Comparison of ENCODE assay signal across 25 cellular contexts in the genomic region with DNA sequence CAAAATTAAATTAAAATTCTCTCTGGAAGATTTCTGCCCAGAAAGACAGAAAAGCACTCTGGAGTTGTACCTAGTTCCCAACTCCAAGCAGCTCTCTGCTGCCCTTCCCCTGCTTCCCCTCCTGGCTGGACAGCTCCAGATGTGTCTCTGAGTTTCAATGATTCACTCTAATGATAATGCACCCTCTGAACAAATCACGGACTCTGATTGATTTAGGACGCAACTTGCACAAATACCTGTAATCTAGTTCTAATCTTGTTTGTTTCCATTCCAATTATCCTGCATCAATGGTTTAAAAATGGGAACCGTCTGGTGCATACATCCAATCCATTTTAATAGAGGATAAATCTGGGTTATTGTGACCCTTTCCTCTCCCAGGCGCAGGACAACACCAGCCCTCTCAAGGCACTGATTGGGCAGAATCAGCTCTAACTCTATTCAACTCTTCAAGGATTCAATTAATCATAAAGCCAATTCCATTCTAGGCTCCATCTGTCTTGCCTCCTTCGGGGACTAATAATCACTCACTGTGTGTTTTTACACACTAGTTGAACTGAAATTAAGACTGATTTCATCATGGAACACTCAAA.
A peak's percentile ranks its signal among the peaks of the same experiment; 100 is the strongest.
DNase-seq lines count a peak whose midpoint lies in the region; ATAC-seq and TF ChIP-seq lines count a peak whose summit lies in the region.
"Had no signal": no experiment of that assay in that cellular context is flagged by ENCODE, and none has a peak within 500 bp of the region (broad histone marks: within the 10 kb centered on the region; RNA-seq: fewer than 3 reads in every experiment).

No MANE protein-coding gene starts in this region.

- TF ChIP-seq RAD21 in SK-N-SH (IDR thresholded peaks at IDR 0.05; ENCODE audit: low read length) = no peak

- H2BK12ac ChIP-seq in mesenchymal stem cell (ENCODE audit: low read length in 2 of 2) = no peak overlapping the region

- H3K4me2 ChIP-seq in SK-N-SH (no peak overlapping the region), mesenchymal stem cell (ENCODE audit: low read length, poor library complexity, severe bottlenecking) (no peak overlapping the region)

- 65% methylated on average over 5 of the region's 5 CpGs for WGBS in SK-N-SH (ENCODE audit: low lambda C conversion rate)
- WGBS in endodermal cell (ENCODE audit: insufficient coverage in 1 of 2, insufficient read length in 1 of 2), 2 experiments = 92 to 98% methylated on average over 5 of the region's 5 CpGs
- 93% methylated on average over 5 of the region's 5 CpGs for WGBS in mesenchymal stem cell

- no peaks in the 10 kb centered on the region for H3K79me2 ChIP-seq in SK-N-SH (ENCODE audit: insufficient read depth)

- H3K36me3 ChIP-seq in SK-N-SH (replicated peaks in 1 of 2; ENCODE audit: control insufficient read depth in 1 of 2, insufficient read depth in 2 of 2, low read length in 1 of 2) (no peaks in the 10 kb centered on the region), endodermal cell (ENCODE audit: control insufficient read depth, insufficient read depth, low read length) (no peaks in the 10 kb centered on the region), mesenchymal stem cell (ENCODE audit: control insufficient read depth in 1 of 2, insufficient read depth in 2 of 2, low read depth in 1 of 2, low read length in 2 of 2) (peaks cover 0 to 4% of the 10 kb centered on the region in 2 experiments)
- H3K36me3 ChIP-seq: left lung, ovary, suprapubic skin had no signal

- no peak overlapping the region for H2BK120ac ChIP-seq in mesenchymal stem cell (ENCODE audit: low read depth, low read length)

- no peak overlapping the region for H2BK15ac ChIP-seq in mesenchymal stem cell (ENCODE audit: low read depth, poor library complexity, severe bottlenecking)

- ATAC-seq in SK-N-SH treated with all-trans-retinoic acid at 6 μM for 48 hours = no peak; the same call in 2 of the 3 replicates
- ATAC-seq in stimulated activated naive CD8-positive, alpha-beta T cell treated with anti-CD3 and anti-CD28 coated beads, Interleukin-15, Interleukin-2, amounts not matched to agents 100 U/mL and 50 U/mL, for 24 hours = no peak
- ATAC-seq: left lung; stimulated activated memory B cell treated with anti-CD40 and anti-IgM and Interleukin-4, amounts not matched to agents 10 μg/mL and 1 μg/mL and 100 μg/mL, for 72 hours had no signal

- H3K4me1 ChIP-seq in SK-N-SH (ENCODE audit: control insufficient read depth in 1 of 2, insufficient read depth in 2 of 2, low read depth in 1 of 2, low read length in 1 of 2) (peaks cover 8 to 19% of the 10 kb centered on the region in 2 experiments; a peak in 2 of 4 replicates), endodermal cell (ENCODE audit: control insufficient read depth, insufficient read depth, low read length) (no peaks in the 10 kb centered on the region), mesenchymal stem cell (ENCODE audit: control insufficient read depth, insufficient read depth, low read depth, low read length) (peaks cover 10% of the 10 kb centered on the region)
- H3K4me1 ChIP-seq: left lung had no signal

- no peak overlapping the region for H2AFZ ChIP-seq in SK-N-SH (ENCODE audit: low read depth)
- H2AFZ ChIP-seq in mesenchymal stem cell (ENCODE audit: low read depth, low read length) = no peak overlapping the region

- CTCF ChIA-PET in SK-N-SH (lab: Yijun Ruan, JAX) = interaction anchor here (0.7 to 3.3 kb wide), 7 partner anchors 10 to 278 kb away, joined by 3 to 9 read pairs (median 3); no protein-coding TSS in a partner anchor

- H3K4me3 Mint-ChIP-seq in endodermal cell (no peak overlapping the region), type B pancreatic cell (no peak overlapping the region)
- H3K4me3 Mint-ChIP-seq: activated naive CD8-positive, alpha-beta T cell; CD14-positive monocyte; immature natural killer cell; memory B cell; nephron progenitor cell; stimulated activated memory B cell treated with anti-CD40 and anti-IgM and Interleukin-4, amounts not matched to agents 10 μg/mL and 1 μg/mL and 100 μg/mL, for 72 hours had no signal

- H3K23ac ChIP-seq in mesenchymal stem cell (ENCODE audit: low read length in 2 of 2) = no peak overlapping the region

- H3K9ac ChIP-seq in SK-N-SH = no peak overlapping the region
- H3K9ac ChIP-seq in endodermal cell (ENCODE audit: extremely low read depth, low read length, poor library complexity, severe bottlenecking) = no peak overlapping the region
- no peak overlapping the region for H3K9ac ChIP-seq in mesenchymal stem cell (ENCODE audit: low read length)

- H3K9me3 ChIP-seq in SK-N-SH (no peaks in the 10 kb centered on the region), endodermal cell (ENCODE audit: control insufficient read depth, low read length) (no peaks in the 10 kb centered on the region), mesenchymal stem cell (ENCODE audit: control insufficient read depth, low read length) (no peaks in the 10 kb centered on the region)
- H3K9me3 ChIP-seq: left lung, ovary, suprapubic skin had no signal

- H3K36me3 Mint-ChIP-seq in endodermal cell (ENCODE audit: low read depth) (peaks cover 3% of the 10 kb centered on the region), type B pancreatic cell (peaks cover 5% of the 10 kb centered on the region)

- no peaks in the 10 kb centered on the region for H3K9me2 ChIP-seq in SK-N-SH

- no peaks in the 10 kb centered on the region for H3F3A ChIP-seq in SK-N-SH (replicated peaks; ENCODE audit: insufficient read depth)

- H3K27ac ChIP-seq in SK-N-SH (ENCODE audit: low read depth in 2 of 2, low read length in 1 of 2) = peak overlapping the region in 1 of 2 experiments; percentile 50; a peak in 2 of 4 replicates
- H3K27ac ChIP-seq in endodermal cell (ENCODE audit: low read depth, low read length) = no peak overlapping the region
- H3K27ac ChIP-seq in mesenchymal stem cell (ENCODE audit: low read length, poor library complexity, severe bottlenecking) = no peak overlapping the region
- H3K27ac ChIP-seq: left lung, ovary, suprapubic skin had no signal

- H3K27me3 Mint-ChIP-seq in endodermal cell (ENCODE audit: insufficient read depth) (no peaks in the 10 kb centered on the region), type B pancreatic cell (no peaks in the 10 kb centered on the region)
- H3K27me3 Mint-ChIP-seq: activated naive CD8-positive, alpha-beta T cell; memory B cell; stimulated activated memory B cell treated with anti-CD40 and anti-IgM and Interleukin-4, amounts not matched to agents 10 μg/mL and 1 μg/mL and 100 μg/mL, for 72 hours had no signal

- no peak overlapping the region for H3K4me3 ChIP-seq in SK-N-SH (ENCODE audit: low read depth in 2 of 2, low read length in 1 of 2)
- H3K4me3 ChIP-seq in endodermal cell (ENCODE audit: low read length) = no peak overlapping the region
- H3K4me3 ChIP-seq in mesenchymal stem cell (ENCODE audit: insufficient read depth in 1 of 2, low read depth in 1 of 2, low read length in 2 of 2) = no peak overlapping the region
- H3K4me3 ChIP-seq: left lung, ovary, suprapubic skin had no signal

- no peaks in the 10 kb centered on the region for H4K20me1 ChIP-seq in SK-N-SH (ENCODE audit: insufficient read depth)

- no peak for TF ChIP-seq EP300 in SK-N-SH (IDR thresholded peaks at IDR 0.05; ENCODE audit: borderline replicate concordance in 1 of 2, low read depth in 1 of 2, low read length in 1 of 2)

- no peaks in the 10 kb centered on the region for H3K79me1 ChIP-seq in mesenchymal stem cell (replicated peaks; ENCODE audit: low read length, poor library complexity, severe bottlenecking)

- no peaks in the 10 kb centered on the region for H3K9me3 Mint-ChIP-seq in endodermal cell
- no peaks in the 10 kb centered on the region for H3K9me3 Mint-ChIP-seq in type B pancreatic cell
- H3K9me3 Mint-ChIP-seq: immature natural killer cell; memory B cell; nephron progenitor cell; stimulated activated memory B cell treated with anti-CD40 and anti-IgM and Interleukin-4, amounts not matched to agents 10 μg/mL and 1 μg/mL and 100 μg/mL, for 72 hours had no signal

- TF ChIP-seq CTCF in SK-N-SH (IDR thresholded peaks at IDR 0.05) (no peak), endodermal cell (conservative IDR thresholded peaks at IDR 0.05) (no peak), type B pancreatic cell (conservative IDR thresholded peaks at IDR 0.05) (no peak)

- peaks cover 5% of the 10 kb centered on the region for H3K4me1 Mint-ChIP-seq in endodermal cell
- H3K4me1 Mint-ChIP-seq in type B pancreatic cell (ENCODE audit: unreplicated experiment) = peaks cover 17% of the 10 kb centered on the region
- H3K4me1 Mint-ChIP-seq: CD14-positive monocyte; stimulated activated memory B cell treated with anti-CD40 and anti-IgM and Interleukin-4, amounts not matched to agents 10 μg/mL and 1 μg/mL and 100 μg/mL, for 72 hours had no signal

- H3K14ac ChIP-seq in mesenchymal stem cell (ENCODE audit: low read length in 2 of 2) = no peak overlapping the region

- H3K27ac Mint-ChIP-seq in endodermal cell (no peak overlapping the region), type B pancreatic cell (no peak overlapping the region)
- H3K27ac Mint-ChIP-seq: activated naive CD8-positive, alpha-beta T cell; immature natural killer cell; memory B cell; nephron progenitor cell; stimulated activated memory B cell treated with anti-CD40 and anti-IgM and Interleukin-4, amounts not matched to agents 10 μg/mL and 1 μg/mL and 100 μg/mL, for 72 hours had no signal

- H3K4ac ChIP-seq in mesenchymal stem cell (ENCODE audit: low read depth in 1 of 2, low read length in 2 of 2) = no peak overlapping the region

- H4K91ac ChIP-seq in mesenchymal stem cell (ENCODE audit: low read length) = no peak overlapping the region

- POLR2A ChIA-PET in SK-N-SH (lab: Yijun Ruan, JAX) = no interaction called here

- DNase-seq in SK-N-SH = peak; percentile 45
- peak; percentile 98 for DNase-seq in NCI-H82 treated with DMSO at 0.1 percent for 48 hours (lab: John Stamatoyannopoulos, UW; ENCODE audit: unreplicated experiment)
- peak; percentile 36 for DNase-seq in endodermal cell
- peak; percentile 37 for DNase-seq in type B pancreatic cell (ENCODE audit: extremely low spot score, unreplicated experiment)
- no peak for DNase-seq in stimulated activated naive CD8-positive, alpha-beta T cell treated with anti-CD3 and anti-CD28 coated beads, Interleukin-15, Interleukin-2, amounts not matched to agents 100 U/mL and 50 U/mL, for 24 hours
- DNase-seq in mesenchymal stem cell = no peak
- DNase-seq in KG1 (lab: John Stamatoyannopoulos, UW) = no peak
- DNase-seq: activated CD4-positive, alpha-beta T cell treated with anti-CD3 and anti-CD28 coated beads for 48 hours; activated effector memory CD4-positive, alpha-beta T cell treated with anti-CD3 and anti-CD28 coated beads, Interleukin-2, amount 50 U/mL, for 16 hours; activated T-cell treated with anti-CD3 and anti-CD28 coated beads, Interleukin-2, amount 50 U/mL, for 1 hour; effector CD4-positive, alpha-beta T cell; EL; immature natural killer cell; IMR-90; left lung; NCI-H526; nephron progenitor cell; T1000 had no signal

- H3K27me3 ChIP-seq in SK-N-SH (ENCODE audit: insufficient read depth) (no peaks in the 10 kb centered on the region), endodermal cell (ENCODE audit: control insufficient read depth, insufficient read depth, low read length, poor library complexity, severe bottlenecking) (no peaks in the 10 kb centered on the region), mesenchymal stem cell (ENCODE audit: control insufficient read depth in 1 of 2, insufficient read depth in 1 of 2, low read length in 2 of 2) (no peaks in the 10 kb centered on the region)
- H3K27me3 ChIP-seq: left lung, ovary, suprapubic skin had no signal

- H4K8ac ChIP-seq in mesenchymal stem cell (ENCODE audit: low read length) = no peak overlapping the region

- H2BK5ac ChIP-seq in mesenchymal stem cell (ENCODE audit: low read depth, low read length, poor library complexity, severe bottlenecking) = no peak overlapping the region

- H2AK5ac ChIP-seq in mesenchymal stem cell (ENCODE audit: low read length, severe bottlenecking) = no peak overlapping the region

- no peak overlapping the region for H3K18ac ChIP-seq in mesenchymal stem cell (ENCODE audit: low read depth in 1 of 2, low read length in 2 of 2)

Comparison
In these comparisons a context has a peak if more than half of its experiments do, and no peak if none do; other contexts are left out.
1. DNase-seq: peak in SK-N-SH (single experiment), NCI-H82 treated with DMSO at 0.1 percent for 48 hours (single experiment), endodermal cell (single experiment) and type B pancreatic cell (single experiment); none in stimulated activated naive CD8-positive, alpha-beta T cell treated with anti-CD3 and anti-CD28 coated beads, Interleukin-15, Interleukin-2, amounts not matched to agents 100 U/mL and 50 U/mL, for 24 hours (single experiment), mesenchymal stem cell (single experiment) and KG1 (single experiment).